Comparison of ENCODE assay signal across 1 cellular context in genomic region chr22:38032681-38033521, GRCh38.
TF ChIP-seq lines count a peak whose summit lies in the region.

No MANE protein-coding gene starts in this region.

TF ChIP-seq in HepG2, 621 proteins besides CTCF, POLR2A, EP300 and RAD21 (continued from another document):
- TF ChIP-seq LRRFIP1 (CRISPR knock-in tag; conservative IDR thresholded peaks at IDR 0.05) (no peak), MED1 (CRISPR knock-in tag; IDR thresholded peaks at IDR 0.05) (0 out of 2 replicates have a peak, but pooled peaks have one; percentile 27), THAP7 (CRISPR knock-in tag; IDR thresholded peaks at IDR 0.05) (no peak), RARA (CRISPR knock-in tag; IDR thresholded peaks at IDR 0.05) (peak; percentile 90), ZSCAN22 (CRISPR knock-in tag; IDR thresholded peaks at IDR 0.05) (no peak), GATAD2A (CRISPR knock-in tag; IDR thresholded peaks at IDR 0.05) (peak; percentile 74), FOSL2 (CRISPR knock-in tag; IDR thresholded peaks at IDR 0.05) (peak; percentile 55), ZNF558 (CRISPR knock-in tag; IDR thresholded peaks at IDR 0.05; ENCODE audit: borderline replicate concordance) (no peak), ZBTB42 (CRISPR knock-in tag; IDR thresholded peaks at IDR 0.05) (no peak), SIX4 (CRISPR knock-in tag; IDR thresholded peaks at IDR 0.05) (no peak), ZNF33A (CRISPR knock-in tag; IDR thresholded peaks at IDR 0.05; ENCODE audit: borderline replicate concordance) (no peak), ZNF639 (CRISPR knock-in tag; conservative IDR thresholded peaks at IDR 0.05) (no peak), ZNF790 (CRISPR knock-in tag; IDR thresholded peaks at IDR 0.05; ENCODE audit: borderline replicate concordance) (no peak), ARID2 (CRISPR knock-in tag; IDR thresholded peaks at IDR 0.05; ENCODE audit: borderline replicate concordance) (no peak), HNRNPLL (IDR thresholded peaks at IDR 0.05; ENCODE audit: low read depth, low read length, poor library complexity, severe bottlenecking) (no peak), SOX6 (IDR thresholded peaks at IDR 0.05) (no peak), SOX6 (CRISPR knock-in tag; IDR thresholded peaks at IDR 0.05) (0 out of 2 replicates have a peak, but pooled peaks have one; percentile 30), ZNF678 (CRISPR knock-in tag; IDR thresholded peaks at IDR 0.05) (no peak), ZBTB49 (CRISPR knock-in tag; IDR thresholded peaks at IDR 0.05; ENCODE audit: borderline replicate concordance) (no peak), RFX5 (IDR thresholded peaks at IDR 0.05; ENCODE audit: low read depth, low read length) (no peak), ZNF121 (CRISPR knock-in tag; IDR thresholded peaks at IDR 0.05) (no peak), PLSCR1 (CRISPR knock-in tag; IDR thresholded peaks at IDR 0.05; ENCODE audit: borderline replicate concordance) (no peak), PRDM4 (CRISPR knock-in tag; IDR thresholded peaks at IDR 0.05; ENCODE audit: borderline replicate concordance) (no peak), ZBTB1 (CRISPR knock-in tag; IDR thresholded peaks at IDR 0.05; ENCODE audit: borderline replicate concordance) (no peak), KAT7 (CRISPR knock-in tag; IDR thresholded peaks at IDR 0.05; ENCODE audit: borderline replicate concordance) (no peak), MAFF (IDR thresholded peaks at IDR 0.05; ENCODE audit: low read depth, low read length) (no peak), REST (IDR thresholded peaks at IDR 0.05; ENCODE audit: borderline replicate concordance in 1 of 2, low read depth in 1 of 2, low read length in 2 of 2) (no peak), ZNF850 (CRISPR knock-in tag; conservative IDR thresholded peaks at IDR 0.05) (no peak), ZC3H13 (CRISPR knock-in tag; IDR thresholded peaks at IDR 0.05) (no peak), GFI1 (CRISPR knock-in tag; IDR thresholded peaks at IDR 0.05; ENCODE audit: borderline replicate concordance) (no peak), NONO (IDR thresholded peaks at IDR 0.05) (no peak), NONO (CRISPR knock-in tag; conservative IDR thresholded peaks at IDR 0.05) (no peak), ZNF274 (CRISPR knock-in tag; IDR thresholded peaks at IDR 0.05) (no peak)
